26 cellular contexts compared by ENCODE assay signal in genomic region chr15:40680151-40680550, GRCh38. TPM values are rescaled to one million over a fixed set of nuclear protein-coding genes. Genes with fewer than 3 reads are reported as not detected.
DNase-seq lines count a peak whose midpoint lies in the region; ATAC-seq, FAIRE-seq and TF ChIP-seq lines count a peak whose summit lies in the region.
"Had no signal": no experiment of that assay in that cellular context is flagged by ENCODE, and none has a peak within 500 bp of the region (broad histone marks: within the 10 kb centered on the region; RNA-seq: fewer than 3 reads in every experiment).

No MANE protein-coding gene starts in this region.

- H3K4me3 Mint-ChIP-seq in activated CD4-positive, alpha-beta T cell treated with anti-CD3 and anti-CD28 coated beads for 36 hours: no peak overlapping the region
- H3K4me3 Mint-ChIP-seq in activated CD4-positive, alpha-beta T cell treated with anti-CD3 and anti-CD28 coated beads, Interleukin-2, amount 10 ng/mL, durations not matched to agents 24 days and 14 days: no peak overlapping the region
- H3K4me3 Mint-ChIP-seq: CD8-positive, alpha-beta memory T cell; H9 had no signal

- H4K20me1 ChIP-seq in SU-DHL-6 (ENCODE audit: low read depth, low read length): no peaks in the 10 kb centered on the region
- no peaks in the 10 kb centered on the region for H4K20me1 ChIP-seq in osteoblast (ENCODE audit: insufficient read depth, low read length)

- ATAC-seq in activated CD4-positive, alpha-beta T cell treated with anti-CD3 and anti-CD28 coated beads for 36 hours: no peak
- ATAC-seq in HG03460 (IDR thresholded peaks at IDR 0.05; ENCODE audit: unreplicated experiment) (no peak), GM19023 (IDR thresholded peaks at IDR 0.05; ENCODE audit: unreplicated experiment) (no peak)

- H3K4me1 ChIP-seq in osteoblast (ENCODE audit: insufficient read depth, low read length): no peaks in the 10 kb centered on the region

- no peak for FAIRE-seq in urothelium cell line (lab: Jason Lieb, UNC)
- FAIRE-seq: G401.6 had no signal

- H3K4me1 Mint-ChIP-seq in activated CD4-positive, alpha-beta T cell treated with anti-CD3 and anti-CD28 coated beads for 36 hours: no peaks in the 10 kb centered on the region
- H3K4me1 Mint-ChIP-seq in activated CD4-positive, alpha-beta T cell treated with anti-CD3 and anti-CD28 coated beads, Interleukin-2, amount 10 ng/mL, durations not matched to agents 24 days and 14 days: peaks cover 6% of the 10 kb centered on the region

- H3K36me3 ChIP-seq in SU-DHL-6 (ENCODE audit: low read length): no peaks in the 10 kb centered on the region
- H3K36me3 ChIP-seq in osteoblast (ENCODE audit: insufficient read depth, low read length): no peaks in the 10 kb centered on the region

- peaks cover 21% of the 10 kb centered on the region for H3F3A ChIP-seq in SU-DHL-6 (ENCODE audit: insufficient read depth)

- H3K9me2 ChIP-seq in SU-DHL-6 (replicated peaks; ENCODE audit: insufficient read depth, low read length): no peaks in the 10 kb centered on the region

- intact Hi-C loops in activated CD4-positive, alpha-beta T cell treated with anti-CD3 and anti-CD28 coated beads for 36 hours (cut with DNase I, micrococcal nuclease): no loop called here
- intact Hi-C loops in activated CD4-positive, alpha-beta T cell treated with anti-CD3 and anti-CD28 coated beads, Interleukin-2, amount 10 ng/mL, durations not matched to agents 24 days and 14 days (cut with micrococcal nuclease): no loop called here

- no peak overlapping the region for H3K27ac Mint-ChIP-seq in activated CD4-positive, alpha-beta T cell treated with anti-CD3 and anti-CD28 coated beads for 36 hours
- no peak overlapping the region for H3K27ac Mint-ChIP-seq in activated CD4-positive, alpha-beta T cell treated with anti-CD3 and anti-CD28 coated beads, Interleukin-2, amount 10 ng/mL, durations not matched to agents 24 days and 14 days
- H3K27ac Mint-ChIP-seq: CD8-positive, alpha-beta memory T cell; H9 had no signal

- H3K27me3 ChIP-seq in SU-DHL-6 (ENCODE audit: low read length) (no peaks in the 10 kb centered on the region), osteoblast (ENCODE audit: insufficient read depth, low read length) (no peaks in the 10 kb centered on the region)

- H3K27ac ChIP-seq in SU-DHL-6 (ENCODE audit: low read depth, low read length) (peak overlapping the region; percentile 94), osteoblast (ENCODE audit: low read depth, low read length) (no peak overlapping the region)
- H3K27ac ChIP-seq: 22Rv1, C4-2B had no signal

- no peaks in the 10 kb centered on the region for H3K9me3 Mint-ChIP-seq in activated CD4-positive, alpha-beta T cell treated with anti-CD3 and anti-CD28 coated beads for 36 hours (ENCODE audit: low read depth)
- H3K9me3 Mint-ChIP-seq in activated CD4-positive, alpha-beta T cell treated with anti-CD3 and anti-CD28 coated beads, Interleukin-2, amount 10 ng/mL, durations not matched to agents 24 days and 14 days: no peaks in the 10 kb centered on the region
- H3K9me3 Mint-ChIP-seq: CD8-positive, alpha-beta memory T cell had no signal

- TF ChIP-seq CTCF in SU-DHL-6 (IDR thresholded peaks at IDR 0.05; ENCODE audit: insufficient read depth, low read length, poor library complexity, severe bottlenecking): no peak
- TF ChIP-seq CTCF in osteoblast (IDR thresholded peaks at IDR 0.05; ENCODE audit: extremely low read depth, low read depth, low read length): no peak

- no peaks in the 10 kb centered on the region for H3K36me3 Mint-ChIP-seq in activated CD4-positive, alpha-beta T cell treated with anti-CD3 and anti-CD28 coated beads for 36 hours (ENCODE audit: low read depth)
- H3K36me3 Mint-ChIP-seq in activated CD4-positive, alpha-beta T cell treated with anti-CD3 and anti-CD28 coated beads, Interleukin-2, amount 10 ng/mL, durations not matched to agents 24 days and 14 days (ENCODE audit: low read depth): peaks cover 3% of the 10 kb centered on the region
- H3K36me3 Mint-ChIP-seq: CD8-positive, alpha-beta memory T cell had no signal

- POLR2A ChIA-PET in activated CD4-positive, alpha-beta T cell treated with anti-CD3 and anti-CD28 coated beads for 36 hours (lab: Charles Lee): interaction anchor here (1.5 kb wide), 1 partner anchor 14 kb away, joined by 6 read pairs; the partner anchor contains the start of gene RAD51

- DNase-seq in activated CD4-positive, alpha-beta T cell treated with anti-CD3 and anti-CD28 coated beads for 36 hours: peak; percentile 18
- no peak for DNase-seq in activated CD4-positive, alpha-beta T cell treated with anti-CD3 and anti-CD28 coated beads, Interleukin-2, amount 10 ng/mL, durations not matched to agents 24 days and 14 days
- peak; percentile 24 for DNase-seq in NAMALWA (ENCODE audit: low spot score)
- peak; percentile 17 for DNase-seq in osteoblast (ENCODE audit: insufficient read length, low spot score, missing footprints)
- no peak for DNase-seq in urothelium cell line (ENCODE audit: low spot score)
- DNase-seq: ACHN; Calu3; CD8-positive, alpha-beta memory T cell; DMS153; H9; KG1; NCI-H1694; NCI-H2081; NCI-H2171; NCI-H345; NCI-H82; PC-3; RPMI8226; SHP77 treated with DMSO at 0.1 percent for 48 hours had no signal

- H3K4me2 ChIP-seq in SU-DHL-6 (ENCODE audit: low read depth, low read length, poor library complexity, severe bottlenecking) (peak overlapping the region; percentile 58), osteoblast (ENCODE audit: insufficient read depth, low read length) (no peak overlapping the region)

- peak overlapping the region; percentile 28 for H3K9ac ChIP-seq in SU-DHL-6 (ENCODE audit: low read length)

- H2AFZ ChIP-seq in SU-DHL-6 (ENCODE audit: low read depth, low read length, severe bottlenecking): peak overlapping the region; percentile 28
- no peak overlapping the region for H2AFZ ChIP-seq in osteoblast (ENCODE audit: low read length)

- H3K9me3 ChIP-seq in SU-DHL-6 (ENCODE audit: insufficient read depth, low read length): no peaks in the 10 kb centered on the region
- no peaks in the 10 kb centered on the region for H3K9me3 ChIP-seq in osteoblast (ENCODE audit: low read depth, low read length)

- H3K79me2 ChIP-seq in SU-DHL-6 (ENCODE audit: insufficient read depth, low read length) (no peaks in the 10 kb centered on the region), osteoblast (ENCODE audit: insufficient read depth, low read length) (no peaks in the 10 kb centered on the region)

- CTCF ChIA-PET in activated CD4-positive, alpha-beta T cell treated with anti-CD3 and anti-CD28 coated beads for 36 hours (lab: Charles Lee): interaction anchor here (0.9 to 4.7 kb wide), 9 partner anchors 14 to 216 kb away, joined by 3 to 18 read pairs (median 3); partner anchors contain the start of gene RAD51

- H3K27me3 Mint-ChIP-seq in activated CD4-positive, alpha-beta T cell treated with anti-CD3 and anti-CD28 coated beads for 36 hours: no peaks in the 10 kb centered on the region
- H3K27me3 Mint-ChIP-seq in activated CD4-positive, alpha-beta T cell treated with anti-CD3 and anti-CD28 coated beads, Interleukin-2, amount 10 ng/mL, durations not matched to agents 24 days and 14 days: no peaks in the 10 kb centered on the region
- H3K27me3 Mint-ChIP-seq: CD8-positive, alpha-beta memory T cell had no signal

- H3K4me3 ChIP-seq in SU-DHL-6 (ENCODE audit: insufficient read depth, low read length, poor library complexity, severe bottlenecking) (no peak overlapping the region), osteoblast (ENCODE audit: insufficient read depth, low read length) (no peak overlapping the region)
- H3K4me3 ChIP-seq: SK-N-MC had no signal

RNA-seq across cellular contexts. Expression of gene RAD51, which starts 14.8 kb away (rescaled TPM):
- total RNA-seq in activated CD4-positive, alpha-beta T cell treated with anti-CD3 and anti-CD28 coated beads for 36 hours: 10 to 100 TPM; 73.5 to 75.3 TPM
- total RNA-seq in activated CD4-positive, alpha-beta T cell treated with anti-CD3 and anti-CD28 coated beads, Interleukin-2, amount 10 ng/mL, durations not matched to agents 24 days and 14 days: 67.5 and 70.3 TPM in 2 replicates
- total RNA-seq in osteoblast: 1.8 TPM in 2 replicates

Comparison
In these comparisons a context has a peak if more than half of its experiments do, and no peak if none do; other contexts are left out.
1. DNase-seq: peak in activated CD4-positive, alpha-beta T cell treated with anti-CD3 and anti-CD28 coated beads for 36 hours (single experiment), NAMALWA (single experiment) and osteoblast (single experiment); none in activated CD4-positive, alpha-beta T cell treated with anti-CD3 and anti-CD28 coated beads, Interleukin-2, amount 10 ng/mL, durations not matched to agents 24 days and 14 days (single experiment) and urothelium cell line (single experiment).
2. RNA of gene RAD51, which starts 14.8 kb away (total RNA-seq): 73.5 to 75.3 TPM in activated CD4-positive, alpha-beta T cell treated with anti-CD3 and anti-CD28 coated beads for 36 hours and 67.5 to 70.3 TPM in activated CD4-positive, alpha-beta T cell treated with anti-CD3 and anti-CD28 coated beads, Interleukin-2, amount 10 ng/mL, durations not matched to agents 24 days and 14 days; 1.8 TPM in osteoblast; every median in the first group is over 10 times any median in the second.